ENCODE assay signal across 19 cellular contexts in the genomic region with DNA sequence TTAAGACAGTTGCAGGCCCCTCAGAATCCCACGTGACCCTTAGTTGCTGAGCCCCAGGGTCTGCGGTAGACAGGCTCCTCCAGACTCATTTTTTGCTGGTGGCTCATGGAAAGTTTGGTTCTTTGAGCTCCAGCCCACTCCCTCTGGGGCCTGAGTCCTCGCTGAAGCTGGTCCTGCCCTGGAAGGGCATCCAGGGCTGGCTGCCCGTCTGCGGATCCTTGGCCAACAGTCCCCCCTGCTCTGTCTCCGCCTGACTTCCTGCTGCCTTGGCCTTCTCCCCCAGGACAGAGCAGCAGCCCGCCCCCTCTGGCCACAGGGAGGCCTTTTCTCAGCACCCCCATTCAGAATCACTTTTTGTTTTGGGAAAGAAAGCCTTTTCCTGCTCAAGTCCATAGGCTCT. TPM values are rescaled to one million over a fixed set of nuclear protein-coding genes. Genes with fewer than 3 reads are reported as not detected.
DNase-seq lines count a peak whose midpoint lies in the region; ATAC-seq, FAIRE-seq and TF ChIP-seq lines count a peak whose summit lies in the region.
"Had no signal": no experiment of that assay in that cellular context is flagged by ENCODE, and none has a peak within 500 bp of the region (broad histone marks: within the 10 kb centered on the region; RNA-seq: fewer than 3 reads in every experiment).

No MANE protein-coding gene starts in this region.

- 9 to 23% methylated on average over 4 to 7 of the region's 7 CpGs for whole genome bisulfite sequencing in GM23248 (ENCODE audit: low coverage in 1 of 2, low lambda C conversion rate in 2 of 2, missing lambda C conversion rate in 2 of 2), 2 experiments
- 38% methylated on average over 7 of the region's 7 CpGs for WGBS in right cardiac atrium

- H3K36me3 ChIP-seq in GM23248 (ENCODE audit: low read depth) (no peaks in the 10 kb centered on the region), thoracic aorta (no peaks in the 10 kb centered on the region)
- H3K36me3 ChIP-seq: upper lobe of left lung had no signal

- in situ Hi-C loops in GM23248 (cut with MboI): loop anchor here (25.0 kb wide), 1 partner anchor 377 kb away; no protein-coding TSS in a partner anchor

- CTCF ChIA-PET in HEK293T (lab: Yijun Ruan, JAX): interaction anchor here (0.5 to 3.2 kb wide), 6 partner anchors 10 to 869 kb away, joined by 3 to 11 read pairs (median 4); a partner anchor contains a TSS

- H3K9me3 ChIP-seq in GM23248 (ENCODE audit: low read depth) (no peaks in the 10 kb centered on the region), right cardiac atrium (ENCODE audit: control insufficient read depth, low read length) (no peaks in the 10 kb centered on the region), thoracic aorta (no peaks in the 10 kb centered on the region)
- H3K9me3 ChIP-seq: upper lobe of left lung had no signal

- DNase-seq in GM23248: peak; percentile 78
- peak; percentile 85 for DNase-seq in coronary artery (ENCODE audit: low spot score)
- DNase-seq in right cardiac atrium: peak; percentile 69 to 88 (median 85)
- DNase-seq in thoracic aorta (ENCODE audit: low spot score): no peak
- no peak for DNase-seq in RPMI8226
- DNase-seq in D721Med (ENCODE audit: insufficient read length, low spot score): no peak
- no peak for DNase-seq in HEK293T (ENCODE audit: extremely low spot score)
- DNase-seq: activated CD4-positive, CD25-positive, alpha-beta regulatory T cell; CD4-positive, alpha-beta memory T cell; KG1; NCI-H1436; NCI-H446; stimulated activated CD4-positive, alpha-beta T cell treated with anti-CD3 and anti-CD28 coated beads, Interleukin-2, amount 100 ng/mL, for 48 hours; upper lobe of left lung had no signal

- H3K27ac ChIP-seq in GM23248 (peak overlapping the region; percentile 26), coronary artery (peak overlapping the region; percentile 59 to 65), right cardiac atrium (ENCODE audit: low read length) (peak overlapping the region; percentile 7), thoracic aorta (peak overlapping the region; percentile 35 to 63)
- H3K27ac ChIP-seq: upper lobe of left lung had no signal

- H3K4me2 ChIP-seq in GM23248 (ENCODE audit: unreplicated experiment): peak overlapping the region; percentile 21

- TF ChIP-seq CTCF in coronary artery (IDR thresholded peaks at IDR 0.05): no peak
- TF ChIP-seq CTCF in thoracic aorta (IDR thresholded peaks at IDR 0.05): peak; percentile 51
- no peak for TF ChIP-seq CTCF in D721Med (IDR thresholded peaks at IDR 0.05; ENCODE audit: insufficient read depth, missing control alignments)

- H3K27me3 ChIP-seq in GM23248 (replicated peaks; ENCODE audit: insufficient read depth) (no peaks in the 10 kb centered on the region), right cardiac atrium (ENCODE audit: control insufficient read depth, insufficient read depth) (no peaks in the 10 kb centered on the region), thoracic aorta (replicated peaks; ENCODE audit: insufficient read depth) (no peaks in the 10 kb centered on the region)
- H3K27me3 ChIP-seq: upper lobe of left lung had no signal

- ATAC-seq in right cardiac atrium (peak; percentile 46 to 53), thoracic aorta (ENCODE audit: insufficient number of reproducible peaks, low FRiP score, low read depth) (no peak), GM18861 (IDR thresholded peaks at IDR 0.05; ENCODE audit: unreplicated experiment) (no peak)
- ATAC-seq: esophagus mucosa had no signal

- POLR2A ChIA-PET in HEK293T (lab: Yijun Ruan, JAX): no interaction called here

- H4K20me1 ChIP-seq in GM23248 (ENCODE audit: insufficient read depth): no peaks in the 10 kb centered on the region

- H3K79me2 ChIP-seq in GM23248 (ENCODE audit: insufficient read depth): no peaks in the 10 kb centered on the region

- H3K4me1 ChIP-seq in GM23248 (ENCODE audit: insufficient read depth) (peaks cover 12% of the 10 kb centered on the region), right cardiac atrium (ENCODE audit: control insufficient read depth, insufficient read depth, low read length) (peaks cover 2% of the 10 kb centered on the region), thoracic aorta (ENCODE audit: control insufficient read depth in 1 of 2, low read depth in 2 of 2) (peaks cover 9 to 29% of the 10 kb centered on the region in 2 donors)

- peak overlapping the region; percentile 24; the same call in 1 of the 2 replicates for H3K9ac ChIP-seq in GM23248

- intact Hi-C loops in right cardiac atrium (cut with DNase I): loop anchor here in 1 of 4 donors (10.0 kb wide), 1 partner anchor 49 kb away; a partner anchor contains a TSS

- H3F3A ChIP-seq in GM23248 (ENCODE audit: insufficient read depth): peaks cover 10% of the 10 kb centered on the region

- FAIRE-seq in D721Med (lab: Jason Lieb, UNC): no peak
- FAIRE-seq: colon had no signal

- H2AFZ ChIP-seq in GM23248: peak overlapping the region; percentile 53

- H3K9me2 ChIP-seq in GM23248 (ENCODE audit: insufficient read depth): no peaks in the 10 kb centered on the region

- H3K4me3 ChIP-seq in GM23248 (no peak overlapping the region), coronary artery (no peak overlapping the region), right cardiac atrium (ENCODE audit: low read length) (no peak overlapping the region), thoracic aorta (no peak overlapping the region)
- H3K4me3 ChIP-seq: upper lobe of left lung had no signal

TF ChIP-seq in HEK293T, 16 proteins besides CTCF, POLR2A, EP300 and RAD21:
- TF ChIP-seq FOXA1 (IDR thresholded peaks at IDR 0.05): no peak
- TF ChIP-seq SUZ12 (IDR thresholded peaks at IDR 0.05): no peak
- no peak for TF ChIP-seq TARDBP (IDR thresholded peaks at IDR 0.05)
- no peak for TF ChIP-seq FOXK2 (IDR thresholded peaks at IDR 0.05)
- no peak for TF ChIP-seq BHLHE40 (IDR thresholded peaks at IDR 0.05; ENCODE audit: borderline replicate concordance)
- no peak for TF ChIP-seq CTBP1 (IDR thresholded peaks at IDR 0.05; ENCODE audit: borderline replicate concordance)
- TF ChIP-seq SP1 (IDR thresholded peaks at IDR 0.05): no peak
- TF ChIP-seq ELF4 (IDR thresholded peaks at IDR 0.05): no peak
- no peak for TF ChIP-seq LEF1 (IDR thresholded peaks at IDR 0.05; ENCODE audit: borderline replicate concordance)
- no peak for TF ChIP-seq L3MBTL2 (conservative IDR thresholded peaks at IDR 0.05)
- TF ChIP-seq, protein P1, sequence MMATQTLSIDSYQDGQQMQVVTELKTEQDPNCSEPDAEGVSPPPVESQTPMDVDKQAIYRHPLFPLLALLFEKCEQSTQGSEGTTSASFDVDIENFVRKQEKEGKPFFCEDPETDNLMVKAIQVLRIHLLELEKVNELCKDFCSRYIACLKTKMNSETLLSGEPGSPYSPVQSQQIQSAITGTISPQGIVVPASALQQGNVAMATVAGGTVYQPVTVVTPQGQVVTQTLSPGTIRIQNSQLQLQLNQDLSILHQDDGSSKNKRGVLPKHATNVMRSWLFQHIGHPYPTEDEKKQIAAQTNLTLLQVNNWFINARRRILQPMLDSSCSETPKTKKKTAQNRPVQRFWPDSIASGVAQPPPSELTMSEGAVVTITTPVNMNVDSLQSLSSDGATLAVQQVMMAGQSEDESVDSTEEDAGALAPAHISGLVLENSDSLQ (IDR thresholded peaks at IDR 0.05): no peak

RNA-seq across cellular contexts. Expression of a gene that starts 24.4 kb away (rescaled TPM):
- total RNA-seq in GM23248 (2014; rRNA removed; shearing (Covaris generic)): not detected in 2 replicates
- not detected in 2 replicates for polyA plus RNA-seq in GM23248 (2016; fragmentation: Nextera tagmentation; extraction: Ambion mirVana)
- not detected for total RNA-seq in right cardiac atrium
- not detected for polyA plus RNA-seq in right cardiac atrium
- not detected for total RNA-seq in thoracic aorta
- total RNA-seq: CD4-positive, alpha-beta memory T cell; esophagus mucosa; H4 had no signal
- polyA plus RNA-seq: CD4-positive, alpha-beta memory T cell had no signal

RNA-seq across cellular contexts. Expression of a gene that starts 47.7 kb away (rescaled TPM):
- total RNA-seq in GM23248 (2014; rRNA removed; shearing (Covaris generic)): not detected in 2 replicates
- polyA plus RNA-seq in GM23248 (2016; fragmentation: Nextera tagmentation; extraction: Ambion mirVana): 0.19 TPM in 1 of 2 replicates, not detected in the other
- under 1 TPM in 1 of 4 donors, not detected in 3; 0.23 TPM for total RNA-seq in right cardiac atrium
- polyA plus RNA-seq in right cardiac atrium: 0.09 TPM
- not detected for total RNA-seq in thoracic aorta
- total RNA-seq: CD4-positive, alpha-beta memory T cell; esophagus mucosa; H4; mononuclear cell had no signal
- polyA plus RNA-seq: CD4-positive, alpha-beta memory T cell had no signal

RNA-seq across cellular contexts. Expression of a gene that starts 58.6 kb away (rescaled TPM):
- total RNA-seq in GM23248 (2014; rRNA removed; shearing (Covaris generic)): 189 and 205 TPM in 2 replicates
- polyA plus RNA-seq in GM23248 (2016; fragmentation: Nextera tagmentation; extraction: Ambion mirVana) (155 and 163 TPM in 2 replicates), right cardiac atrium (24.6 TPM)
- total RNA-seq in right cardiac atrium (10 to 100 TPM; 42.7 to 68.0 (median 46.4) TPM), thoracic aorta (100 to 1,000 TPM; 362 to 421 TPM)
- total RNA-seq: CD4-positive, alpha-beta memory T cell had no signal
- polyA plus RNA-seq: CD4-positive, alpha-beta memory T cell had no signal

Comparison
In these comparisons a context has a peak if more than half of its experiments do, and no peak if none do; other contexts are left out.
1. DNase-seq: peak in GM23248 (single experiment), coronary artery (single experiment) and right cardiac atrium (3 of 3); none in thoracic aorta (single experiment), RPMI8226 (single experiment), D721Med (single experiment) and HEK293T (single experiment).
2. H3K27ac ChIP-seq: peak in every context shown above with its lines; median percentile 62 in coronary artery; 49 in thoracic aorta; 26 in GM23248; 7 in right cardiac atrium.
3. ATAC-seq: peak in right cardiac atrium (2 of 2); none in thoracic aorta (single experiment) and GM18861 (single experiment).